Comparison of ENCODE assay signal across 7 cellular contexts in the genomic region with DNA sequence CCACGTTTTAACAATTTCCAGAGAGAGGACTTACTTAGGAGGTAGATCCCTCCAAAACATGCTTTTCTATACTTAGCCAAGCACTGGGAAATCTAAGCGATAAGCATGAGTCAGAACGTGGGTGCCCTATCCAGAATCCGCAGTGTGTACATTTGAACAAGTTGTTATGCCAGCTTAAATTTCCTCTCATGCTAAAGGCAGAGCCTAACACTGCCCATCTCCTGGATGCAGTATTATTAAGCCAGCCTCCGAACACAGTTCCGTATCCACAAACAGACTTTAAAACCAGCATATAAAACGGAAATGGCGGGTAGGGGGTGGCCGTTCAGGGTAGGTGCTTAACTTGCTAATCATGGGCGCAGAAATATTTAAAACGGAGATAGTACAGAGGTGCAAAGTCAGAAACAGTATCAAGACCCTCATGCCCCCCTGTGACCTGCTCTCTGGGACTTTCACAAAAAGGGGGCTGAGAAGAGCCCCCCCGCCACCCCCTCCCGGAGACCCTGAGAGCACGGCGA. TPM values are rescaled to one million over a fixed set of nuclear protein-coding genes. Genes with fewer than 3 reads are reported as not detected.
A peak's percentile ranks its signal among the peaks of the same experiment; 100 is the strongest.
DNase-seq lines count a peak whose midpoint lies in the region; ATAC-seq and TF ChIP-seq lines count a peak whose summit lies in the region.
"Had no signal": no experiment of that assay in that cellular context is flagged by ENCODE, and none has a peak within 500 bp of the region (broad histone marks: within the 10 kb centered on the region; RNA-seq: fewer than 3 reads in every experiment).

No MANE protein-coding gene starts in this region.

- BruUV-seq in PC-3 (replicated peaks; lab: Mats Ljungman, UMichigan): no TSS peak

- peak; percentile 67 for ATAC-seq in PC-3

- peak overlapping the region; percentile 67 for H3K9ac ChIP-seq in PC-3 (ENCODE audit: low read length)
- H3K9ac ChIP-seq in skeletal muscle satellite cell (ENCODE audit: low read depth, low read length): peak overlapping the region; percentile 87

- 0 out of 2 replicates have a peak, but pooled peaks cover 4% of the 10 kb centered on the region for H3K36me3 ChIP-seq in HAP-1 (replicated peaks)
- no peaks in the 10 kb centered on the region for H3K36me3 ChIP-seq in PC-3 (ENCODE audit: low read depth, low read length)
- no peaks in the 10 kb centered on the region for H3K36me3 ChIP-seq in skeletal muscle satellite cell (ENCODE audit: insufficient read depth, low read length)

- no peaks in the 10 kb centered on the region for H3K9me2 ChIP-seq in PC-3 (replicated peaks; ENCODE audit: low read length)

- H2AFZ ChIP-seq in PC-3 (ENCODE audit: low read length): peak overlapping the region; percentile 85

- no peaks in the 10 kb centered on the region for H3K79me2 ChIP-seq in PC-3 (ENCODE audit: low read length)

- H3K4me1 ChIP-seq in HAP-1 (peaks cover 24% of the 10 kb centered on the region), PC-3 (ENCODE audit: insufficient read depth, low read length) (peaks cover 15% of the 10 kb centered on the region; the same call in 1 of the 2 replicates), skeletal muscle satellite cell (ENCODE audit: control insufficient read depth, insufficient read depth, low read length) (peaks cover 25% of the 10 kb centered on the region)

- H3K4me3 ChIP-seq in HAP-1 (peak overlapping the region; percentile 51), PC-3 (ENCODE audit: low read length) (peak overlapping the region; percentile 75), fibroblast of villous mesenchyme (ENCODE audit: low read depth, low read length) (peak overlapping the region; percentile 62), skeletal muscle satellite cell (ENCODE audit: low read length) (peak overlapping the region; percentile 73)

- H4K20me1 ChIP-seq in PC-3 (ENCODE audit: low read length): no peaks in the 10 kb centered on the region

- POLR2A ChIA-PET in PC-3 (lab: Charles Lee; ENCODE audit: unreplicated experiment): no interaction called here

- TF ChIP-seq CTCF in PC-3 (conservative IDR thresholded peaks at IDR 0.05; ENCODE audit: low read depth, low read length) (no peak), fibroblast of villous mesenchyme (IDR thresholded peaks at IDR 0.05; ENCODE audit: insufficient read depth, low read depth, low read length) (no peak)

- in situ Hi-C loops in HAP-1 (cut with MboI; ENCODE audit: low sequenced_read_pairs): no loop called here

- CTCF ChIA-PET in PC-3 (lab: Charles Lee): no interaction called here

- H3K4me2 ChIP-seq in PC-3 (ENCODE audit: low read length) (peak overlapping the region; percentile 95), skeletal muscle satellite cell (ENCODE audit: low read length) (peak overlapping the region; percentile 91)

- DNase-seq in HAP-1 (ENCODE audit: low spot score in 2 of 2) (peak; percentile 51 to 61), PC-3 (peak; percentile 72), fibroblast of villous mesenchyme (ENCODE audit: low read depth) (peak; percentile 75), activated gamma-delta T cell treated with Interleukin-2 at 50 U/mL for 16 hours (no peak)
- no peak for DNase-seq in stimulated activated CD8-positive, alpha-beta memory T cell treated with anti-CD3 and anti-CD28 coated beads, Interleukin-4, amount 100 ng/mL, for 48 hours

- H3K27ac ChIP-seq in PC-3 (ENCODE audit: low read length): peak overlapping the region; percentile 10; the same call in 1 of the 2 replicates

- intact Hi-C loops in PC-3 (cut with micrococcal nuclease): loop anchor here (5.0 kb wide), 1 partner anchor 39 kb away; a partner anchor contains a TSS

- peaks cover 3% of the 10 kb centered on the region; the same call in 1 of the 2 replicates for H3K9me3 ChIP-seq in HAP-1
- H3K9me3 ChIP-seq in PC-3 (ENCODE audit: low read length): no peaks in the 10 kb centered on the region
- peaks cover 2% of the 10 kb centered on the region for H3K9me3 ChIP-seq in skeletal muscle satellite cell (replicated peaks; ENCODE audit: low read length)

- H3K27me3 ChIP-seq in HAP-1 (ENCODE audit: low read depth): no peaks in the 10 kb centered on the region
- H3K27me3 ChIP-seq in PC-3 (ENCODE audit: low read length): no peaks in the 10 kb centered on the region
- H3K27me3 ChIP-seq in skeletal muscle satellite cell (ENCODE audit: control insufficient read depth, insufficient read depth, low read length): no peaks in the 10 kb centered on the region

- H3F3A ChIP-seq in PC-3 (ENCODE audit: low read length, unreplicated experiment): no peaks in the 10 kb centered on the region

RNA-seq across cellular contexts. Expression of a gene that starts 1.0 kb away (rescaled TPM):
- total RNA-seq in PC-3 (2014; rRNA removed) (0.52 TPM in 1 of 2 replicates, not detected in the other), fibroblast of villous mesenchyme (0.32 TPM in 1 of 2 replicates, not detected in the other)
- under 0.01 TPM in 1 of 2 replicates, not detected in the other for total RNA-seq in skeletal muscle satellite cell (2012; rRNA removed)
- total RNA-seq: glomerular endothelial cell had no signal

RNA-seq across cellular contexts. Expression of a gene that starts 1.0 kb away (rescaled TPM):
- total RNA-seq in PC-3 (2014; rRNA removed) (1.8 and 3.8 TPM in 2 replicates), fibroblast of villous mesenchyme (3.5 and 4.3 TPM in 2 replicates)
- 4.3 and 6.1 TPM in 2 replicates for total RNA-seq in skeletal muscle satellite cell (2012; rRNA removed)

RNA-seq across cellular contexts. Expression of a gene that starts 38.5 kb away (rescaled TPM):
- total RNA-seq in PC-3 (2014; rRNA removed): 7.4 and 12.9 TPM in 2 replicates
- 20.9 and 25.5 TPM in 2 replicates for total RNA-seq in fibroblast of villous mesenchyme
- total RNA-seq in skeletal muscle satellite cell (2012; rRNA removed): 11.6 and 12.4 TPM in 2 replicates

RNA-seq across cellular contexts. Expression of a gene that starts 42.3 kb away (rescaled TPM):
- 2.6 and 4.1 TPM in 2 replicates for total RNA-seq in PC-3 (2014; rRNA removed)
- 2.9 and 5.2 TPM in 2 replicates for total RNA-seq in fibroblast of villous mesenchyme
- 3.1 and 3.3 TPM in 2 replicates for total RNA-seq in skeletal muscle satellite cell (2012; rRNA removed)

RNA-seq across cellular contexts. Expression of a gene that starts 46.8 kb away (rescaled TPM):
- total RNA-seq in PC-3 (2014; rRNA removed): 544 and 737 TPM in 2 replicates
- total RNA-seq in fibroblast of villous mesenchyme: 168 and 175 TPM in 2 replicates
- 427 and 1,434 TPM in 2 replicates for total RNA-seq in skeletal muscle satellite cell (2012; rRNA removed)

Comparison
In these comparisons a context has a peak if more than half of its experiments do, and no peak if none do; other contexts are left out.
1. DNase-seq: peak in HAP-1 (2 of 2), PC-3 (single experiment) and fibroblast of villous mesenchyme (single experiment); none in activated gamma-delta T cell treated with Interleukin-2 at 50 U/mL for 16 hours (single experiment) and stimulated activated CD8-positive, alpha-beta memory T cell treated with anti-CD3 and anti-CD28 coated beads, Interleukin-4, amount 100 ng/mL, for 48 hours (single experiment).
2. Peak in every context shown above with its lines, with median percentiles within 50 percentile points of each other: H3K4me3 ChIP-seq.